8 cellular contexts compared by ENCODE assay signal in genomic region chr9:133485531-133486260, GRCh38.
DNase-seq lines count a peak whose midpoint lies in the region; ATAC-seq and TF ChIP-seq lines count a peak whose summit lies in the region.

No MANE protein-coding gene starts in this region.

- H3K4me1 ChIP-seq in MM.1S (ENCODE audit: low read length) = no peaks in the 10 kb centered on the region

- H3K27ac Mint-ChIP-seq in stimulated activated memory B cell treated with anti-CD40 and anti-IgM and Interleukin-4, amounts not matched to agents 10 μg/mL and 1 μg/mL and 100 μg/mL, for 72 hours = peak overlapping the region; percentile 73

- H3K36me3 ChIP-seq in MM.1S (replicated peaks; ENCODE audit: insufficient read depth, low read length) = no peaks in the 10 kb centered on the region

- H3K4me3 ChIP-seq in MM.1S (ENCODE audit: low read length) = peak overlapping the region; percentile 8; the same call in 1 of the 2 replicates
- H3K4me3 ChIP-seq in astrocyte of the spinal cord (ENCODE audit: low read depth, low read length) = no peak overlapping the region

- no peaks in the 10 kb centered on the region for H3K36me3 Mint-ChIP-seq in stimulated activated memory B cell treated with anti-CD40 and anti-IgM and Interleukin-4, amounts not matched to agents 10 μg/mL and 1 μg/mL and 100 μg/mL, for 72 hours

- in situ Hi-C loops in astrocyte of the spinal cord (cut with HindIII; ENCODE audit: low sequenced_read_pairs) = no loop called here

- no peaks in the 10 kb centered on the region for H4K20me1 ChIP-seq in MM.1S (ENCODE audit: insufficient read depth, low read length)

- H3K9me3 ChIP-seq in MM.1S (replicated peaks; ENCODE audit: insufficient read depth, low read length) = no peaks in the 10 kb centered on the region

- no peaks in the 10 kb centered on the region for H3K9me3 Mint-ChIP-seq in stimulated activated memory B cell treated with anti-CD40 and anti-IgM and Interleukin-4, amounts not matched to agents 10 μg/mL and 1 μg/mL and 100 μg/mL, for 72 hours

- no peak overlapping the region for H3K27ac ChIP-seq in MM.1S (ENCODE audit: low read length)

- peaks cover 8% of the 10 kb centered on the region for H3K4me1 Mint-ChIP-seq in stimulated activated memory B cell treated with anti-CD40 and anti-IgM and Interleukin-4, amounts not matched to agents 10 μg/mL and 1 μg/mL and 100 μg/mL, for 72 hours

- H3K27me3 ChIP-seq in MM.1S (replicated peaks; ENCODE audit: insufficient read depth, low read length) = peaks cover 84% of the 10 kb centered on the region

- peak overlapping the region; percentile 69 for H2AFZ ChIP-seq in MM.1S (ENCODE audit: low read length)

- H3K9me2 ChIP-seq in MM.1S (replicated peaks; ENCODE audit: insufficient read depth, low read length) = no peaks in the 10 kb centered on the region

- TF ChIP-seq CTCF in MM.1S (IDR thresholded peaks at IDR 0.05; ENCODE audit: low read length) (no peak), astrocyte of the spinal cord (IDR thresholded peaks at IDR 0.05; ENCODE audit: low read depth, low read length) (peak; percentile 6)

- H3K79me2 ChIP-seq in MM.1S (ENCODE audit: low read length) = no peaks in the 10 kb centered on the region

- no peaks in the 10 kb centered on the region for H3F3A ChIP-seq in MM.1S (ENCODE audit: insufficient read depth, low read length)

- peak overlapping the region; percentile 72 for H3K4me3 Mint-ChIP-seq in stimulated activated memory B cell treated with anti-CD40 and anti-IgM and Interleukin-4, amounts not matched to agents 10 μg/mL and 1 μg/mL and 100 μg/mL, for 72 hours

- DNase-seq in activated CD4-positive, alpha-beta T cell treated with anti-CD3 and anti-CD28 coated beads, Interleukin-2, amount 50 U/mL, for 48 hours = peak; percentile 13 to 23
- DNase-seq in activated CD4-positive, alpha-beta T cell treated with anti-CD3 and anti-CD28 coated beads for 48 hours = no peak
- DNase-seq in MM.1S (peak; percentile 9), astrocyte of the spinal cord (ENCODE audit: low read depth, low spot score) (no peak), nucleus accumbens (lab: John Stamatoyannopoulos, UW) (no peak), pons (ENCODE audit: low spot score) (no peak), inferior parietal cortex (ENCODE audit: extremely low spot score) (no peak)

- peak overlapping the region; percentile 69 for H3K4me2 ChIP-seq in MM.1S (ENCODE audit: low read depth, low read length)

- H3K9ac ChIP-seq in MM.1S (ENCODE audit: low read length) = no peak overlapping the region

- peaks cover 16% of the 10 kb centered on the region for H3K27me3 Mint-ChIP-seq in stimulated activated memory B cell treated with anti-CD40 and anti-IgM and Interleukin-4, amounts not matched to agents 10 μg/mL and 1 μg/mL and 100 μg/mL, for 72 hours

- ATAC-seq in stimulated activated memory B cell treated with anti-CD40 and anti-IgM and Interleukin-4, amounts not matched to agents 10 μg/mL and 1 μg/mL and 100 μg/mL, for 72 hours = peak; percentile 68

Comparison
In these comparisons a context has a peak if more than half of its experiments do, and no peak if none do; other contexts are left out.
1. DNase-seq: peak in activated CD4-positive, alpha-beta T cell treated with anti-CD3 and anti-CD28 coated beads, Interleukin-2, amount 50 U/mL, for 48 hours (2 of 2) and MM.1S (single experiment); none in activated CD4-positive, alpha-beta T cell treated with anti-CD3 and anti-CD28 coated beads for 48 hours (single experiment), astrocyte of the spinal cord (single experiment), nucleus accumbens (0 of 56), pons (single experiment) and inferior parietal cortex (single experiment).